Comparison of ENCODE assay signal across 24 cellular contexts in genomic region chr15:67940324-67940719, GRCh38.
"Had no signal": no experiment of that assay in that cellular context is flagged by ENCODE, and none has a peak within 500 bp of the region (broad histone marks: within the 10 kb centered on the region; RNA-seq: fewer than 3 reads in every experiment).

No MANE protein-coding gene starts in this region.

- H3K4me1 Mint-ChIP-seq: activated naive CD8-positive, alpha-beta T cell treated with anti-CD3 and anti-CD28 coated beads, Interleukin-2, amount 50 U/mL, for 24 hours had no signal

- H3K27ac ChIP-seq: SK-N-MC had no signal

- H3K9me3 Mint-ChIP-seq: activated naive CD4-positive, alpha-beta T cell treated with anti-CD3 and anti-CD28 coated beads, Interleukin-2, amount 50 U/mL, for 72 hours; activated naive CD8-positive, alpha-beta T cell treated with anti-CD3 and anti-CD28 coated beads, Interleukin-2, amount 50 U/mL, for 24 hours; T-cell had no signal

- H3K4me3 Mint-ChIP-seq: activated CD8-positive, alpha-beta T cell treated with anti-CD3 and anti-CD28 coated beads, Interleukin-2, amount 10 ng/mL, durations not matched to agents 7 days and 5 days; activated naive CD8-positive, alpha-beta T cell treated with anti-CD3 and anti-CD28 coated beads, Interleukin-2, amount 50 U/mL, for 24 hours; brain; T-cell had no signal

- DNase-seq: activated CD4-positive, alpha-beta T cell treated with anti-CD3 and anti-CD28 coated beads for 48 hours; activated CD4-positive, alpha-beta T cell treated with anti-CD3 and anti-CD28 coated beads, Interleukin-2, amount 50 U/mL, for 4 hours; activated CD8-positive, alpha-beta memory T cell treated with anti-CD3 and anti-CD28 coated beads, Interleukin-2, amount 50 U/mL, for 48 hours; activated CD8-positive, alpha-beta T cell treated with anti-CD3 and anti-CD28 coated beads, Interleukin-2, amount 10 ng/mL, durations not matched to agents 7 days and 5 days; activated naive CD8-positive, alpha-beta T cell treated with anti-CD3 and anti-CD28 coated beads, Interleukin-2, amount 50 U/mL, for 24 hours; activated T-cell treated with anti-CD3 and anti-CD28 coated beads, Interleukin-2, amount 50 U/mL, for 1 hour; amygdala; NCI-H1105; NCI-H1436; NCI-H1694 treated with DMSO at 0.1 percent for 48 hours; NCI-H2029 treated with DMSO at 0.1 percent for 48 hours; NCI-H345; NCI-H510A; NCI-H526 treated with DMSO at 0.1 percent for 48 hours; NCI-H82; RPMI8226; T-cell; T-helper 2 cell; T1000 had no signal

- H3K27ac Mint-ChIP-seq: activated CD8-positive, alpha-beta T cell treated with anti-CD3 and anti-CD28 coated beads, Interleukin-2, amount 10 ng/mL, durations not matched to agents 7 days and 5 days; activated naive CD4-positive, alpha-beta T cell treated with anti-CD3 and anti-CD28 coated beads, Interleukin-2, amount 50 U/mL, for 72 hours; activated naive CD8-positive, alpha-beta T cell treated with anti-CD3 and anti-CD28 coated beads, Interleukin-2, amount 50 U/mL, for 24 hours; brain; T-cell had no signal

- H3K27me3 Mint-ChIP-seq: activated naive CD8-positive, alpha-beta T cell treated with anti-CD3 and anti-CD28 coated beads, Interleukin-2, amount 50 U/mL, for 24 hours; brain had no signal

- H3K4me3 ChIP-seq: SK-N-MC had no signal

- H3K36me3 Mint-ChIP-seq: activated naive CD4-positive, alpha-beta T cell treated with anti-CD3 and anti-CD28 coated beads, Interleukin-2, amount 50 U/mL, for 72 hours; brain; T-cell had no signal

- ATAC-seq: activated CD4-positive, CD25-positive, alpha-beta regulatory T cell treated with anti-CD3 and anti-CD28 coated beads, Interleukin-2, amount 50 U/mL, for 24 hours; activated CD8-positive, alpha-beta T cell treated with anti-CD3 and anti-CD28 coated beads, Interleukin-2, amount 10 ng/mL, durations not matched to agents 7 days and 5 days; activated naive CD4-positive, alpha-beta T cell treated with anti-CD3 and anti-CD28 coated beads, Interleukin-2, amount 50 U/mL, for 72 hours; activated naive CD8-positive, alpha-beta T cell treated with anti-CD3 and anti-CD28 coated beads, Interleukin-2, amount 50 U/mL, for 24 hours; Right ventricle myocardium inferior; T-cell had no signal
